31 cellular contexts compared by ENCODE assay signal in genomic region chr4:55830741-55831140, GRCh38. TPM values are rescaled to one million over a fixed set of nuclear protein-coding genes. Genes with fewer than 3 reads are reported as not detected.
"Had no signal": no experiment of that assay in that cellular context is flagged by ENCODE, and none has a peak within 500 bp of the region (broad histone marks: within the 10 kb centered on the region; RNA-seq: fewer than 3 reads in every experiment).

No MANE protein-coding gene starts in this region.

- H3K36me3 ChIP-seq: gastrocnemius medialis, heart right ventricle, right atrium auricular region, sigmoid colon, tibial nerve, upper lobe of right lung, vagina had no signal

- H3K9me3 ChIP-seq: gastrocnemius medialis, right atrium auricular region, sigmoid colon, testis, tibial nerve, upper lobe of right lung, vagina had no signal

- FAIRE-seq: islet of Langerhans had no signal

- DNase-seq: dorsolateral prefrontal cortex; effector CD8-positive, alpha-beta T cell; gastrocnemius medialis; heart right ventricle; hypothalamus; kidney glomerular epithelial cell; mammary epithelial cell; natural killer cell; posterior cingulate gyrus; sigmoid colon; stimulated activated CD4-positive, alpha-beta T cell treated with anti-CD3 and anti-CD28 coated beads, Interleukin-2, amount 100 ng/mL, for 24 hours; stimulated activated CD4-positive, alpha-beta T cell treated with anti-CD3 and anti-CD28 coated beads, Interleukin-4, amount 100 ng/mL, for 4 hours; stimulated activated naive B cell treated with anti-CD40 and anti-IgM and Interleukin-4, amounts not matched to agents 10 μg/mL and 1 μg/mL and 100 μg/mL, for 72 hours; stimulated activated naive CD8-positive, alpha-beta T cell treated with anti-CD3 and anti-CD28 coated beads, Interleukin-15, amount 100 ng/mL, for 72 hours; testis; upper lobe of right lung had no signal

- H3K4me3 ChIP-seq: dorsolateral prefrontal cortex, gastrocnemius medialis, heart right ventricle, right atrium auricular region, sigmoid colon, skin epidermis, testis, tibial nerve, upper lobe of right lung, vagina had no signal

- H3K27me3 ChIP-seq: right atrium auricular region, sigmoid colon, testis, vagina had no signal

- H3K4me1 ChIP-seq: gastrocnemius medialis, heart right ventricle, right atrium auricular region, sigmoid colon, testis, tibial nerve, upper lobe of right lung, vagina had no signal

- H3K27ac ChIP-seq: dorsolateral prefrontal cortex, gastrocnemius medialis, heart right ventricle, right atrium auricular region, sigmoid colon, skin epidermis, testis, tibial nerve, upper lobe of right lung, vagina had no signal

RNA-seq across cellular contexts. Expression of gene EXOC1L, which starts 11.2 kb away (rescaled TPM):
- total RNA-seq: esophagus mucosa, fibroblast of lung, gastrocnemius medialis, heart right ventricle, lower leg skin, mammary epithelial cell, mesothelial cell of epicardium, mucosa of gallbladder, myocyte, natural killer cell, neural crest cell, osteocyte, pulmonary artery endothelial cell, right atrium auricular region, sigmoid colon, subcutaneous adipose tissue, tibial nerve, upper lobe of right lung, vagina had no signal
- polyA plus RNA-seq: fibroblast of lung, mammary epithelial cell, sigmoid colon had no signal
